Comparison of ENCODE assay signal across 1 cellular context in genomic region chrX:38807873-38808272, GRCh38.
TF ChIP-seq lines count a peak whose summit lies in the region.

No MANE protein-coding gene starts in this region.

TF ChIP-seq in HepG2, 621 proteins besides CTCF, POLR2A, EP300 and RAD21 (continued from another document):
- TF ChIP-seq, protein P1, sequence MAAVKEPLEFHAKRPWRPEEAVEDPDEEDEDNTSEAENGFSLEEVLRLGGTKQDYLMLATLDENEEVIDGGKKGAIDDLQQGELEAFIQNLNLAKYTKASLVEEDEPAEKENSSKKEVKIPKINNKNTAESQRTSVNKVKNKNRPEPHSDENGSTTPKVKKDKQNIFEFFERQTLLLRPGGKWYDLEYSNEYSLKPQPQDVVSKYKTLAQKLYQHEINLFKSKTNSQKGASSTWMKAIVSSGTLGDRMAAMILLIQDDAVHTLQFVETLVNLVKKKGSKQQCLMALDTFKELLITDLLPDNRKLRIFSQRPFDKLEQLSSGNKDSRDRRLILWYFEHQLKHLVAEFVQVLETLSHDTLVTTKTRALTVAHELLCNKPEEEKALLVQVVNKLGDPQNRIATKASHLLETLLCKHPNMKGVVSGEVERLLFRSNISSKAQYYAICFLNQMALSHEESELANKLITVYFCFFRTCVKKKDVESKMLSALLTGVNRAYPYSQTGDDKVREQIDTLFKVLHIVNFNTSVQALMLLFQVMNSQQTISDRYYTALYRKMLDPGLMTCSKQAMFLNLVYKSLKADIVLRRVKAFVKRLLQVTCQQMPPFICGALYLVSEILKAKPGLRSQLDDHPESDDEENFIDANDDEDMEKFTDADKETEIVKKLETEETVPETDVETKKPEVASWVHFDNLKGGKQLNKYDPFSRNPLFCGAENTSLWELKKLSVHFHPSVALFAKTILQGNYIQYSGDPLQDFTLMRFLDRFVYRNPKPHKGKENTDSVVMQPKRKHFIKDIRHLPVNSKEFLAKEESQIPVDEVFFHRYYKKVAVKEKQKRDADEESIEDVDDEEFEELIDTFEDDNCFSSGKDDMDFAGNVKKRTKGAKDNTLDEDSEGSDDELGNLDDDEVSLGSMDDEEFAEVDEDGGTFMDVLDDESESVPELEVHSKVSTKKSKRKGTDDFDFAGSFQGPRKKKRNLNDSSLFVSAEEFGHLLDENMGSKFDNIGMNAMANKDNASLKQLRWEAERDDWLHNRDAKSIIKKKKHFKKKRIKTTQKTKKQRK (IDR thresholded peaks at IDR 0.05; ENCODE audit: low read length): no peak
- TF ChIP-seq TCF7L2 (IDR thresholded peaks at IDR 0.05; ENCODE audit: low read depth, low read length) (no peak), ZNF550 (CRISPR knock-in tag; IDR thresholded peaks at IDR 0.05; ENCODE audit: borderline replicate concordance) (no peak)
